Comparison of ENCODE assay signal across 15 cellular contexts in the genomic region with DNA sequence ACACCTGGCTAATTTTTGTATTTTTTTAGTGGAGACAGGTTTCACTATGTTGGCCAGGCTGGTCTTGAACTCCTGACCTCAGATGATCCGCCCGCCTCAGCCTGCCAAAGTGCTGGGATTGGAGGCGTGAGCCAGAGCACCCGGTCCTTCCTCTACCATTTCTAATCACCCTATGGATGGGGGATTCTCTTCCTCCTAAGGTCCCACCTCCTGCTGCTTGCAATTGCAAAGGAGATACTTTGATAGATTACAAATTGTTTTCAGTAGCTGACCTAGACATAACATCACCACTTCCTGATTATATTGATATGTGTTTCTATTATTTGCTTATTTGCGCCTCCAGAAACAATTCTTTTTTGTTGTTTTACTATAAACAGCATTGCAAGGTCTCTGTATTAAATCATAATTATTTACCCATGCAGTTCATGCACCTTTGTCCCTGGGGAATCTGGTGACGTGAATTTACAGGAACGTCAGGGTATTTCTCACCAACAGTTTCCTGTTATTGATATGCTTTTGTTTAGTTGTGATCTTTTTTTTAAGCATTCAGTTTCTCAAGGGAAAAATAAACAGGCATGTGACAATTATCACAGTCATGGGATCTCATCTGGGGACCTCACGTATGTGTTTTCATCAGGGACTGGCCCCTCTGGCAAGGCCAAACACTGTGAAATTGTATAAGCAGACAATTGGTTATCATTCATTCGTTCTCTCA. TPM values are rescaled to one million over a fixed set of nuclear protein-coding genes. Genes with fewer than 3 reads are reported as not detected.
"Had no signal": no experiment of that assay in that cellular context is flagged by ENCODE, and none has a peak within 500 bp of the region (broad histone marks: within the 10 kb centered on the region; RNA-seq: fewer than 3 reads in every experiment).

No MANE protein-coding gene starts in this region.

- H3K27me3 ChIP-seq: colonic mucosa, gastrocnemius medialis, ovary had no signal

- ATAC-seq: activated T-cell treated with anti-CD3 and anti-CD28 coated beads, Interleukin-2, amount 50 U/mL, for 4 hours; gastrocnemius medialis; stimulated activated memory B cell treated with anti-CD40 and anti-IgM and Interleukin-4, amounts not matched to agents 10 μg/mL and 1 μg/mL and 100 μg/mL, for 72 hours had no signal

- DNase-seq: activated CD4-positive, alpha-beta memory T cell treated with anti-CD3 and anti-CD28 coated beads, Interleukin-2, amount 10 ng/mL, durations not matched to agents 7 days and 5 days; activated effector memory CD4-positive, alpha-beta T cell treated with Interleukin-2 at 50 U/mL for 16 hours; activated naive CD4-positive, alpha-beta T cell treated with anti-CD3 and anti-CD28 coated beads, Interleukin-2, amount 50 U/mL, for 16 hours; activated T-cell treated with anti-CD3 and anti-CD28 coated beads, Interleukin-2, amount 50 U/mL, for 4 hours; colonic mucosa; effector CD4-positive, alpha-beta T cell; gastrocnemius medialis; heart right ventricle; ovary; stimulated activated CD4-positive, alpha-beta T cell treated with anti-CD3 and anti-CD28 coated beads, Interleukin-2, amount 100 ng/mL, for 48 hours; T-helper 1 cell; WERI-Rb-1 had no signal

- H3K27ac ChIP-seq: colonic mucosa, gastrocnemius medialis, heart right ventricle, ovary, WERI-Rb-1 had no signal

- H3K4me1 ChIP-seq: colonic mucosa, gastrocnemius medialis, heart right ventricle had no signal

- H3K36me3 ChIP-seq: colonic mucosa, gastrocnemius medialis, heart right ventricle, ovary, WERI-Rb-1 had no signal

- H3K9me3 ChIP-seq: colonic mucosa, gastrocnemius medialis, heart right ventricle, ovary had no signal

- H3K4me3 ChIP-seq: colonic mucosa, gastrocnemius medialis, heart right ventricle, ovary had no signal

RNA-seq across cellular contexts. Expression of a gene that starts 43.2 kb away (rescaled TPM):
- total RNA-seq: lower leg skin, mesothelial cell of epicardium had no signal
